Comparison of ENCODE assay signal across 23 cellular contexts in genomic region chr12:75196408-75196807, GRCh38. TPM values are rescaled to one million over a fixed set of nuclear protein-coding genes. Genes with fewer than 3 reads are reported as not detected.
"Had no signal": no experiment of that assay in that cellular context is flagged by ENCODE, and none has a peak within 500 bp of the region (broad histone marks: within the 10 kb centered on the region; RNA-seq: fewer than 3 reads in every experiment).

No MANE protein-coding gene starts in this region.

- H3K4me2 ChIP-seq: SK-N-SH had no signal

- H3K9me3 ChIP-seq: SK-N-SH had no signal

- ATAC-seq: HepG2, Panc1 had no signal

- H3K27ac ChIP-seq: RWPE1 had no signal

- FAIRE-seq: HepG2 had no signal

- H3K9me2 ChIP-seq: SK-N-SH had no signal

- H3K9ac ChIP-seq: SK-N-SH had no signal

- DNase-seq: IMR-90, Karpas-422, KG1, MM.1S, NCI-H1092 treated with DMSO at 0.1 percent for 48 hours, NCI-H1417, NCI-H1436 treated with DMSO at 0.1 percent for 48 hours, NCI-H1694, NCI-H187 treated with DMSO at 0.1 percent for 48 hours, NCI-H2029 treated with DMSO at 0.1 percent for 48 hours, NCI-H2227 treated with DMSO at 0.1 percent for 48 hours, NCI-H446, NCI-H510A, NCI-H524 treated with DMSO at 0.1 percent for 48 hours, NCI-H69, NCI-H774, SHP77, SK-N-SH had no signal

RNA-seq across cellular contexts. Expression of gene KCNC2, which starts 13.2 kb away (rescaled TPM):
- total RNA-seq: HepG2, HT1080, IMR-90, SK-MEL-5 had no signal
- polyA plus RNA-seq: HepG2, IMR-90, SK-N-SH had no signal
